ENCODE assay signal across 28 cellular contexts in genomic region chr2:171149986-171150693, GRCh38. TPM values are rescaled to one million over a fixed set of nuclear protein-coding genes. Genes with fewer than 3 reads are reported as not detected.
DNase-seq lines count a peak whose midpoint lies in the region; ATAC-seq, FAIRE-seq and TF ChIP-seq lines count a peak whose summit lies in the region.
"Had no signal": no experiment of that assay in that cellular context is flagged by ENCODE, and none has a peak within 500 bp of the region (broad histone marks: within the 10 kb centered on the region; RNA-seq: fewer than 3 reads in every experiment).

No MANE protein-coding gene starts in this region.

- peak; percentile 50 for DNase-seq in activated CD4-positive, alpha-beta memory T cell treated with anti-CD3 and anti-CD28 coated beads for 36 hours
- no peak for DNase-seq in activated CD4-positive, alpha-beta memory T cell treated with anti-CD3 and anti-CD28 coated beads, Interleukin-2, amount 10 ng/mL, durations not matched to agents 7 days and 5 days
- no peak for DNase-seq in GM23338 (ENCODE audit: low spot score)
- DNase-seq in central memory CD8-positive, alpha-beta T cell (ENCODE audit: low spot score in 2 of 2), result no peak
- DNase-seq in small intestine, result peak; percentile 70
- DNase-seq in NCI-H774 (lab: John Stamatoyannopoulos, UW), result no peak
- no peak for DNase-seq in HuH-7.5 (ENCODE audit: low spot score)
- DNase-seq in BE2C, result no peak
- DNase-seq: ACHN; activated CD8-positive, alpha-beta T cell treated with anti-CD3 and anti-CD28 coated beads for 36 hours; cortex of kidney; DMS153; GOT3; heart left ventricle; immature natural killer cell; IMR-90; left ventricle myocardium superior; MM.1S; NCI-H1694 treated with DMSO at 0.1 percent for 48 hours; NCI-H82; SHP77; SW 1271 had no signal

- H3K9me3 Mint-ChIP-seq in activated CD4-positive, alpha-beta memory T cell treated with anti-CD3 and anti-CD28 coated beads for 36 hours, result no peaks in the 10 kb centered on the region
- no peaks in the 10 kb centered on the region for H3K9me3 Mint-ChIP-seq in activated CD4-positive, alpha-beta memory T cell treated with anti-CD3 and anti-CD28 coated beads, Interleukin-2, amount 10 ng/mL, durations not matched to agents 7 days and 5 days
- H3K9me3 Mint-ChIP-seq in GM23338, result no peaks in the 10 kb centered on the region
- H3K9me3 Mint-ChIP-seq in central memory CD8-positive, alpha-beta T cell, result no peaks in the 10 kb centered on the region
- H3K9me3 Mint-ChIP-seq: activated CD8-positive, alpha-beta T cell treated with anti-CD3 and anti-CD28 coated beads for 36 hours; immature natural killer cell had no signal

- intact Hi-C loops in activated CD4-positive, alpha-beta memory T cell treated with anti-CD3 and anti-CD28 coated beads for 36 hours (cut with micrococcal nuclease), result no loop called here

- POLR2A ChIA-PET in activated CD4-positive, alpha-beta memory T cell treated with anti-CD3 and anti-CD28 coated beads for 36 hours (lab: Charles Lee), result interaction anchor here (0.8 to 1.1 kb wide), 2 partner anchors 11 to 20 kb away, joined by 3 read pairs; no protein-coding TSS in a partner anchor
- POLR2A ChIA-PET in activated CD4-positive, alpha-beta memory T cell treated with anti-CD3 and anti-CD28 coated beads, Interleukin-2, amount 10 ng/mL, durations not matched to agents 7 days and 5 days (lab: Charles Lee), result interaction anchor here (1.6 kb wide), 1 partner anchor 8 kb away, joined by 4 read pairs; no protein-coding TSS in a partner anchor

- no peak overlapping the region for H3K27ac Mint-ChIP-seq in activated CD4-positive, alpha-beta memory T cell treated with anti-CD3 and anti-CD28 coated beads for 36 hours
- no peak overlapping the region for H3K27ac Mint-ChIP-seq in activated CD4-positive, alpha-beta memory T cell treated with anti-CD3 and anti-CD28 coated beads, Interleukin-2, amount 10 ng/mL, durations not matched to agents 7 days and 5 days
- no peak overlapping the region; the same call in 1 of the 2 replicates for H3K27ac Mint-ChIP-seq in GM23338
- H3K27ac Mint-ChIP-seq in central memory CD8-positive, alpha-beta T cell (ENCODE audit: low read depth), result peak overlapping the region; percentile 39
- H3K27ac Mint-ChIP-seq: activated CD8-positive, alpha-beta T cell treated with anti-CD3 and anti-CD28 coated beads for 36 hours had no signal

- H3K4me2 ChIP-seq in GM23338, result no peak overlapping the region

- TF ChIP-seq CTCF in GM23338 (conservative IDR thresholded peaks at IDR 0.05; ENCODE audit: low read depth in 2 of 2) (no peak), BE2C (IDR thresholded peaks at IDR 0.05; ENCODE audit: low read depth, low read length) (no peak)

- ATAC-seq in GM23338, result no peak
- no peak for ATAC-seq in central memory CD8-positive, alpha-beta T cell (replicated peaks; ENCODE audit: extremely low read depth, poor library complexity, severe bottlenecking)

- H3K27me3 ChIP-seq in GM23338 (ENCODE audit: insufficient read depth), result no peaks in the 10 kb centered on the region
- H3K27me3 ChIP-seq in small intestine (ENCODE audit: control insufficient read depth in 2 of 2, insufficient read depth in 2 of 2, low read length in 2 of 2), result no peaks in the 10 kb centered on the region
- H3K27me3 ChIP-seq in BE2C, result no peaks in the 10 kb centered on the region
- H3K27me3 ChIP-seq: heart left ventricle, suprapubic skin, vagina had no signal

- no peaks in the 10 kb centered on the region for H3K9me3 ChIP-seq in small intestine (ENCODE audit: control insufficient read depth, low read depth)
- no peaks in the 10 kb centered on the region for H3K9me3 ChIP-seq in BE2C
- H3K9me3 ChIP-seq: heart left ventricle, suprapubic skin, vagina had no signal

- H3K79me2 ChIP-seq in GM23338 (replicated peaks; ENCODE audit: insufficient read depth), result peaks cover 100% of the 10 kb centered on the region

- no peak overlapping the region for H3K4me3 Mint-ChIP-seq in activated CD4-positive, alpha-beta memory T cell treated with anti-CD3 and anti-CD28 coated beads for 36 hours
- H3K4me3 Mint-ChIP-seq in activated CD4-positive, alpha-beta memory T cell treated with anti-CD3 and anti-CD28 coated beads, Interleukin-2, amount 10 ng/mL, durations not matched to agents 7 days and 5 days, result no peak overlapping the region
- no peak overlapping the region for H3K4me3 Mint-ChIP-seq in GM23338
- no peak overlapping the region for H3K4me3 Mint-ChIP-seq in central memory CD8-positive, alpha-beta T cell
- H3K4me3 Mint-ChIP-seq: activated CD8-positive, alpha-beta T cell treated with anti-CD3 and anti-CD28 coated beads for 36 hours; immature natural killer cell had no signal

- no peaks in the 10 kb centered on the region for H3K27me3 Mint-ChIP-seq in activated CD4-positive, alpha-beta memory T cell treated with anti-CD3 and anti-CD28 coated beads for 36 hours
- H3K27me3 Mint-ChIP-seq in activated CD4-positive, alpha-beta memory T cell treated with anti-CD3 and anti-CD28 coated beads, Interleukin-2, amount 10 ng/mL, durations not matched to agents 7 days and 5 days, result no peaks in the 10 kb centered on the region
- peaks cover 2% of the 10 kb centered on the region for H3K27me3 Mint-ChIP-seq in GM23338 (ENCODE audit: insufficient read depth, low read depth, poor library complexity)
- no peaks in the 10 kb centered on the region for H3K27me3 Mint-ChIP-seq in central memory CD8-positive, alpha-beta T cell
- H3K27me3 Mint-ChIP-seq: activated CD8-positive, alpha-beta T cell treated with anti-CD3 and anti-CD28 coated beads for 36 hours had no signal

- H3K36me3 ChIP-seq in GM23338 (ENCODE audit: insufficient read depth) (no peaks in the 10 kb centered on the region), small intestine (ENCODE audit: control insufficient read depth in 2 of 2, insufficient read depth in 2 of 2, low read length in 2 of 2) (no peaks in the 10 kb centered on the region), BE2C (no peaks in the 10 kb centered on the region)
- H3K36me3 ChIP-seq: heart left ventricle, suprapubic skin, vagina had no signal

- H3K4me3 ChIP-seq in GM23338 (no peak overlapping the region), small intestine (ENCODE audit: low read depth in 1 of 2, low read length in 2 of 2) (no peak overlapping the region), BE2C (ENCODE audit: low read depth, low read length) (no peak overlapping the region)
- H3K4me3 ChIP-seq: heart left ventricle, suprapubic skin, vagina had no signal

- no peaks in the 10 kb centered on the region for H3K36me3 Mint-ChIP-seq in activated CD4-positive, alpha-beta memory T cell treated with anti-CD3 and anti-CD28 coated beads for 36 hours
- peaks cover 8% of the 10 kb centered on the region for H3K36me3 Mint-ChIP-seq in activated CD4-positive, alpha-beta memory T cell treated with anti-CD3 and anti-CD28 coated beads, Interleukin-2, amount 10 ng/mL, durations not matched to agents 7 days and 5 days (ENCODE audit: low read depth)
- peaks cover 10% of the 10 kb centered on the region; the same call in 2 of the 3 replicates for H3K36me3 Mint-ChIP-seq in GM23338 (ENCODE audit: low read depth)
- peaks cover 5% of the 10 kb centered on the region for H3K36me3 Mint-ChIP-seq in central memory CD8-positive, alpha-beta T cell (ENCODE audit: insufficient read depth)
- H3K36me3 Mint-ChIP-seq: immature natural killer cell had no signal

- peaks cover 27% of the 10 kb centered on the region for H4K20me1 ChIP-seq in GM23338 (replicated peaks; ENCODE audit: insufficient read depth)

- H3F3A ChIP-seq in GM23338 (replicated peaks; ENCODE audit: low read depth), result no peaks in the 10 kb centered on the region

- FAIRE-seq in small intestine (lab: Jason Lieb, UNC), result no peak
- FAIRE-seq: endothelial cell of umbilical vein, GM12891, TTC549 had no signal

- H3K4me1 ChIP-seq in GM23338 (ENCODE audit: insufficient read depth), result peaks cover 21% of the 10 kb centered on the region
- peaks cover 7 to 12% of the 10 kb centered on the region in 2 donors for H3K4me1 ChIP-seq in small intestine (ENCODE audit: control insufficient read depth in 2 of 2, insufficient read depth in 1 of 2, low read depth in 1 of 2, low read length in 1 of 2)
- no peaks in the 10 kb centered on the region for H3K4me1 ChIP-seq in BE2C

- CTCF ChIA-PET in activated CD4-positive, alpha-beta memory T cell treated with anti-CD3 and anti-CD28 coated beads for 36 hours (lab: Charles Lee), result interaction anchor here (1.5 to 1.6 kb wide), 2 partner anchors 9 to 63 kb away, joined by 8 to 9 read pairs; no protein-coding TSS in a partner anchor
- CTCF ChIA-PET in activated CD4-positive, alpha-beta memory T cell treated with anti-CD3 and anti-CD28 coated beads, Interleukin-2, amount 10 ng/mL, durations not matched to agents 7 days and 5 days (lab: Charles Lee), result interaction anchor here (1.2 kb wide), 1 partner anchor 9 kb away, joined by 3 read pairs; no protein-coding TSS in a partner anchor

- no peak overlapping the region for H2AFZ ChIP-seq in GM23338

- peaks cover 72% of the 10 kb centered on the region for H3K4me1 Mint-ChIP-seq in activated CD4-positive, alpha-beta memory T cell treated with anti-CD3 and anti-CD28 coated beads for 36 hours (ENCODE audit: low read depth)
- H3K4me1 Mint-ChIP-seq in activated CD4-positive, alpha-beta memory T cell treated with anti-CD3 and anti-CD28 coated beads, Interleukin-2, amount 10 ng/mL, durations not matched to agents 7 days and 5 days, result peaks cover 28% of the 10 kb centered on the region
- H3K4me1 Mint-ChIP-seq in GM23338, result peaks cover 33% of the 10 kb centered on the region
- peaks cover 69% of the 10 kb centered on the region for H3K4me1 Mint-ChIP-seq in central memory CD8-positive, alpha-beta T cell

- H3K9me2 ChIP-seq in GM23338 (ENCODE audit: insufficient read depth), result no peaks in the 10 kb centered on the region

- H3K27ac ChIP-seq in GM23338 (ENCODE audit: low read depth) (0 out of 2 replicates have a peak overlapping the region, but pooled peaks have one; percentile 22), small intestine (ENCODE audit: low read depth in 1 of 2, low read length in 1 of 2) (peak overlapping the region; percentile 1 to 2)
- H3K27ac ChIP-seq: heart left ventricle, HL-60, suprapubic skin, vagina had no signal

- WGBS in small intestine, 3 donors, result 33 to 74% (median 52%) methylated on average over 4 of the region's 4 CpGs

RNA-seq across cellular contexts. Expression of gene TLK1, which starts 10.6 kb away (rescaled TPM):
- 10 to 100 TPM; 59.2 to 64.5 TPM for total RNA-seq in activated CD4-positive, alpha-beta memory T cell treated with anti-CD3 and anti-CD28 coated beads for 36 hours
- total RNA-seq in activated CD4-positive, alpha-beta memory T cell treated with anti-CD3 and anti-CD28 coated beads, Interleukin-2, amount 10 ng/mL, durations not matched to agents 7 days and 5 days, result 10 to 100 TPM; 74.9 to 79.5 TPM
- 39.7 and 41.2 TPM in 2 replicates for total RNA-seq in GM23338 (2014; rRNA removed; shearing (Covaris generic))
- polyA plus RNA-seq in GM23338 (2016; fragmentation: Nextera tagmentation; extraction: Ambion mirVana) (37.0 and 45.0 TPM in 2 replicates), small intestine (10 to 100 TPM in 2 of 3 donors, 1 to 10 TPM in 1; 10.0 to 11.6 (median 11.6) TPM)
- polyA plus RNA-seq in BE2C (2012; ENCODE audit: insufficient read depth, insufficient read length, low read depth), result 12.4 TPM

Comparison
In these comparisons a context has a peak if more than half of its experiments do, and no peak if none do; other contexts are left out.
1. DNase-seq: peak in activated CD4-positive, alpha-beta memory T cell treated with anti-CD3 and anti-CD28 coated beads for 36 hours (single experiment) and small intestine (single experiment); none in activated CD4-positive, alpha-beta memory T cell treated with anti-CD3 and anti-CD28 coated beads, Interleukin-2, amount 10 ng/mL, durations not matched to agents 7 days and 5 days (single experiment), GM23338 (single experiment), central memory CD8-positive, alpha-beta T cell (0 of 2), NCI-H774 (single experiment), HuH-7.5 (single experiment) and BE2C (single experiment).